In the genomic region with DNA sequence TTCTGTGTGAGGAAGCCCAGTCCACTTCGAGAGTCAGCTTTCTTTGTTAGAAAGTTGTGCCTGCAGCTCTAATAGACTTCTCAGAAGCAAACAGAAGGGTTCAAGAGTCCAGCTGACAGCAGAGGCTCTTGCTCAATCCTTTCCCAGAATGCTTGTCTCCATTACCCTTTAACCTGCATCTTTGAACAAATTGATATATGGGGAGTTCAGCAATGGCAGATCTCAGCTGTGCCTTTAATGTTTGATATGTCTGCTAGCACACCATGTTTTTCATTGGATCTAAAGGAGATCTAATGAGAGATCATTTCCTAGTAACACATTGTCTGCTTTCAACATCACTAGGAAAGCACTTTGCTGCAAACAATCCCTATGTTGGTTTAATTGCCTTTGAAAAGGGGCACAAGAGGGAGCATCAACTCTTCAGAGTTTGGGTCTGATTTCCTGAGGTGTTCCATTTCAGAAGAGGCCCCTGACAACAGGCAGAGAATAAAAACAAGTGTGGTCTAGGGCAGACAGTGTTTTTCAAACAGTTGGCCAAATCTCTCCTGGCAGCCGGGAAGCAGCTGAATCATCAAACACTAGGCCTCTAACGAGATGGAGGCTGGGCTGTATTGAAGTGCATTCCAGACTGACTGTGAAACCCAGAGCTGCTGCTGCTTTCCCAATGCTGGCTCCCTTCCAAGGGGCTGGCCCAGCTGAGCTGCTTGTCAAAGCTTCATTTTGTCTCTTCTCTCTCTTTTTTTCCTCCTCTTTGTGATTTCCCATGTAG, we compare ENCODE assay signal across 1 cellular context.
TF ChIP-seq lines count a peak whose summit lies in the region.

No MANE protein-coding gene starts in this region.

TF ChIP-seq in HepG2, 621 proteins besides CTCF, POLR2A, EP300 and RAD21 (continues in another document):
- no peak for TF ChIP-seq ZNF501 (CRISPR knock-in tag; IDR thresholded peaks at IDR 0.05)
- TF ChIP-seq, protein P1, sequence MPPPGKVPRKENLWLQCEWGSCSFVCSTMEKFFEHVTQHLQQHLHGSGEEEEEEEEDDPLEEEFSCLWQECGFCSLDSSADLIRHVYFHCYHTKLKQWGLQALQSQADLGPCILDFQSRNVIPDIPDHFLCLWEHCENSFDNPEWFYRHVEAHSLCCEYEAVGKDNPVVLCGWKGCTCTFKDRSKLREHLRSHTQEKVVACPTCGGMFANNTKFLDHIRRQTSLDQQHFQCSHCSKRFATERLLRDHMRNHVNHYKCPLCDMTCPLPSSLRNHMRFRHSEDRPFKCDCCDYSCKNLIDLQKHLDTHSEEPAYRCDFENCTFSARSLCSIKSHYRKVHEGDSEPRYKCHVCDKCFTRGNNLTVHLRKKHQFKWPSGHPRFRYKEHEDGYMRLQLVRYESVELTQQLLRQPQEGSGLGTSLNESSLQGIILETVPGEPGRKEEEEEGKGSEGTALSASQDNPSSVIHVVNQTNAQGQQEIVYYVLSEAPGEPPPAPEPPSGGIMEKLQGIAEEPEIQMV (CRISPR knock-in tag; IDR thresholded peaks at IDR 0.05; ENCODE audit: low read depth) = no peak
- TF ChIP-seq, protein P2, sequence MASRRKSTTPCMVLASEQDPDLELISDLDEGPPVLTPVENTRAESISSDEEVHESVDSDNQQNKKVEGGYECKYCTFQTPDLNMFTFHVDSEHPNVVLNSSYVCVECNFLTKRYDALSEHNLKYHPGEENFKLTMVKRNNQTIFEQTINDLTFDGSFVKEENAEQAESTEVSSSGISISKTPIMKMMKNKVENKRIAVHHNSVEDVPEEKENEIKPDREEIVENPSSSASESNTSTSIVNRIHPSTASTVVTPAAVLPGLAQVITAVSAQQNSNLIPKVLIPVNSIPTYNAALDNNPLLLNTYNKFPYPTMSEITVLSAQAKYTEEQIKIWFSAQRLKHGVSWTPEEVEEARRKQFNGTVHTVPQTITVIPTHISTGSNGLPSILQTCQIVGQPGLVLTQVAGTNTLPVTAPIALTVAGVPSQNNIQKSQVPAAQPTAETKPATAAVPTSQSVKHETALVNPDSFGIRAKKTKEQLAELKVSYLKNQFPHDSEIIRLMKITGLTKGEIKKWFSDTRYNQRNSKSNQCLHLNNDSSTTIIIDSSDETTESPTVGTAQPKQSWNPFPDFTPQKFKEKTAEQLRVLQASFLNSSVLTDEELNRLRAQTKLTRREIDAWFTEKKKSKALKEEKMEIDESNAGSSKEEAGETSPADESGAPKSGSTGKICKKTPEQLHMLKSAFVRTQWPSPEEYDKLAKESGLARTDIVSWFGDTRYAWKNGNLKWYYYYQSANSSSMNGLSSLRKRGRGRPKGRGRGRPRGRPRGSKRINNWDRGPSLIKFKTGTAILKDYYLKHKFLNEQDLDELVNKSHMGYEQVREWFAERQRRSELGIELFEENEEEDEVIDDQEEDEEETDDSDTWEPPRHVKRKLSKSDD (CRISPR knock-in tag; IDR thresholded peaks at IDR 0.05; ENCODE audit: low read depth) = no peak
- TF ChIP-seq, protein P3, sequence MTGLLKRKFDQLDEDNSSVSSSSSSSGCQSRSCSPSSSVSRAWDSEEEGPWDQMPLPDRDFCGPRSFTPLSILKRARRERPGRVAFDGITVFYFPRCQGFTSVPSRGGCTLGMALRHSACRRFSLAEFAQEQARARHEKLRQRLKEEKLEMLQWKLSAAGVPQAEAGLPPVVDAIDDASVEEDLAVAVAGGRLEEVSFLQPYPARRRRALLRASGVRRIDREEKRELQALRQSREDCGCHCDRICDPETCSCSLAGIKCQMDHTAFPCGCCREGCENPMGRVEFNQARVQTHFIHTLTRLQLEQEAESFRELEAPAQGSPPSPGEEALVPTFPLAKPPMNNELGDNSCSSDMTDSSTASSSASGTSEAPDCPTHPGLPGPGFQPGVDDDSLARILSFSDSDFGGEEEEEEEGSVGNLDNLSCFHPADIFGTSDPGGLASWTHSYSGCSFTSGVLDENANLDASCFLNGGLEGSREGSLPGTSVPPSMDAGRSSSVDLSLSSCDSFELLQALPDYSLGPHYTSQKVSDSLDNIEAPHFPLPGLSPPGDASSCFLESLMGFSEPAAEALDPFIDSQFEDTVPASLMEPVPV (CRISPR knock-in tag; IDR thresholded peaks at IDR 0.05) = no peak
- TF ChIP-seq, protein P4, sequence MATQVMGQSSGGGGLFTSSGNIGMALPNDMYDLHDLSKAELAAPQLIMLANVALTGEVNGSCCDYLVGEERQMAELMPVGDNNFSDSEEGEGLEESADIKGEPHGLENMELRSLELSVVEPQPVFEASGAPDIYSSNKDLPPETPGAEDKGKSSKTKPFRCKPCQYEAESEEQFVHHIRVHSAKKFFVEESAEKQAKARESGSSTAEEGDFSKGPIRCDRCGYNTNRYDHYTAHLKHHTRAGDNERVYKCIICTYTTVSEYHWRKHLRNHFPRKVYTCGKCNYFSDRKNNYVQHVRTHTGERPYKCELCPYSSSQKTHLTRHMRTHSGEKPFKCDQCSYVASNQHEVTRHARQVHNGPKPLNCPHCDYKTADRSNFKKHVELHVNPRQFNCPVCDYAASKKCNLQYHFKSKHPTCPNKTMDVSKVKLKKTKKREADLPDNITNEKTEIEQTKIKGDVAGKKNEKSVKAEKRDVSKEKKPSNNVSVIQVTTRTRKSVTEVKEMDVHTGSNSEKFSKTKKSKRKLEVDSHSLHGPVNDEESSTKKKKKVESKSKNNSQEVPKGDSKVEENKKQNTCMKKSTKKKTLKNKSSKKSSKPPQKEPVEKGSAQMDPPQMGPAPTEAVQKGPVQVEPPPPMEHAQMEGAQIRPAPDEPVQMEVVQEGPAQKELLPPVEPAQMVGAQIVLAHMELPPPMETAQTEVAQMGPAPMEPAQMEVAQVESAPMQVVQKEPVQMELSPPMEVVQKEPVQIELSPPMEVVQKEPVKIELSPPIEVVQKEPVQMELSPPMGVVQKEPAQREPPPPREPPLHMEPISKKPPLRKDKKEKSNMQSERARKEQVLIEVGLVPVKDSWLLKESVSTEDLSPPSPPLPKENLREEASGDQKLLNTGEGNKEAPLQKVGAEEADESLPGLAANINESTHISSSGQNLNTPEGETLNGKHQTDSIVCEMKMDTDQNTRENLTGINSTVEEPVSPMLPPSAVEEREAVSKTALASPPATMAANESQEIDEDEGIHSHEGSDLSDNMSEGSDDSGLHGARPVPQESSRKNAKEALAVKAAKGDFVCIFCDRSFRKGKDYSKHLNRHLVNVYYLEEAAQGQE (IDR thresholded peaks at IDR 0.05; ENCODE audit: borderline replicate concordance in 1 of 2, low read depth in 1 of 2, low read length in 2 of 2) = no peak
- TF ChIP-seq, protein P5, sequence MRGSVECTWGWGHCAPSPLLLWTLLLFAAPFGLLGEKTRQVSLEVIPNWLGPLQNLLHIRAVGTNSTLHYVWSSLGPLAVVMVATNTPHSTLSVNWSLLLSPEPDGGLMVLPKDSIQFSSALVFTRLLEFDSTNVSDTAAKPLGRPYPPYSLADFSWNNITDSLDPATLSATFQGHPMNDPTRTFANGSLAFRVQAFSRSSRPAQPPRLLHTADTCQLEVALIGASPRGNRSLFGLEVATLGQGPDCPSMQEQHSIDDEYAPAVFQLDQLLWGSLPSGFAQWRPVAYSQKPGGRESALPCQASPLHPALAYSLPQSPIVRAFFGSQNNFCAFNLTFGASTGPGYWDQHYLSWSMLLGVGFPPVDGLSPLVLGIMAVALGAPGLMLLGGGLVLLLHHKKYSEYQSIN (CRISPR knock-in tag; IDR thresholded peaks at IDR 0.05; ENCODE audit: borderline replicate concordance) = no peak
- peak; percentile 60; the same call in 1 of the 2 replicates for TF ChIP-seq ZMYM4 (CRISPR knock-in tag; IDR thresholded peaks at IDR 0.05)
- peak; percentile 80 for TF ChIP-seq TBL1XR1 (IDR thresholded peaks at IDR 0.05; ENCODE audit: borderline replicate concordance, low read length, partially characterized antibody)
- TF ChIP-seq, protein P6, sequence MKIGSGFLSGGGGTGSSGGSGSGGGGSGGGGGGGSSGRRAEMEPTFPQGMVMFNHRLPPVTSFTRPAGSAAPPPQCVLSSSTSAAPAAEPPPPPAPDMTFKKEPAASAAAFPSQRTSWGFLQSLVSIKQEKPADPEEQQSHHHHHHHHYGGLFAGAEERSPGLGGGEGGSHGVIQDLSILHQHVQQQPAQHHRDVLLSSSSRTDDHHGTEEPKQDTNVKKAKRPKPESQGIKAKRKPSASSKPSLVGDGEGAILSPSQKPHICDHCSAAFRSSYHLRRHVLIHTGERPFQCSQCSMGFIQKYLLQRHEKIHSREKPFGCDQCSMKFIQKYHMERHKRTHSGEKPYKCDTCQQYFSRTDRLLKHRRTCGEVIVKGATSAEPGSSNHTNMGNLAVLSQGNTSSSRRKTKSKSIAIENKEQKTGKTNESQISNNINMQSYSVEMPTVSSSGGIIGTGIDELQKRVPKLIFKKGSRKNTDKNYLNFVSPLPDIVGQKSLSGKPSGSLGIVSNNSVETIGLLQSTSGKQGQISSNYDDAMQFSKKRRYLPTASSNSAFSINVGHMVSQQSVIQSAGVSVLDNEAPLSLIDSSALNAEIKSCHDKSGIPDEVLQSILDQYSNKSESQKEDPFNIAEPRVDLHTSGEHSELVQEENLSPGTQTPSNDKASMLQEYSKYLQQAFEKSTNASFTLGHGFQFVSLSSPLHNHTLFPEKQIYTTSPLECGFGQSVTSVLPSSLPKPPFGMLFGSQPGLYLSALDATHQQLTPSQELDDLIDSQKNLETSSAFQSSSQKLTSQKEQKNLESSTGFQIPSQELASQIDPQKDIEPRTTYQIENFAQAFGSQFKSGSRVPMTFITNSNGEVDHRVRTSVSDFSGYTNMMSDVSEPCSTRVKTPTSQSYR (CRISPR knock-in tag; IDR thresholded peaks at IDR 0.05; ENCODE audit: borderline replicate concordance) = peak; percentile 13; the same call in 1 of the 2 replicates
- no peak for TF ChIP-seq ZSCAN31 (CRISPR knock-in tag; IDR thresholded peaks at IDR 0.05; ENCODE audit: low read depth)
- TF ChIP-seq SOX6 (IDR thresholded peaks at IDR 0.05) = no peak
- peak; percentile 80 for TF ChIP-seq SOX6 (CRISPR knock-in tag; IDR thresholded peaks at IDR 0.05)
- TF ChIP-seq, protein P7, sequence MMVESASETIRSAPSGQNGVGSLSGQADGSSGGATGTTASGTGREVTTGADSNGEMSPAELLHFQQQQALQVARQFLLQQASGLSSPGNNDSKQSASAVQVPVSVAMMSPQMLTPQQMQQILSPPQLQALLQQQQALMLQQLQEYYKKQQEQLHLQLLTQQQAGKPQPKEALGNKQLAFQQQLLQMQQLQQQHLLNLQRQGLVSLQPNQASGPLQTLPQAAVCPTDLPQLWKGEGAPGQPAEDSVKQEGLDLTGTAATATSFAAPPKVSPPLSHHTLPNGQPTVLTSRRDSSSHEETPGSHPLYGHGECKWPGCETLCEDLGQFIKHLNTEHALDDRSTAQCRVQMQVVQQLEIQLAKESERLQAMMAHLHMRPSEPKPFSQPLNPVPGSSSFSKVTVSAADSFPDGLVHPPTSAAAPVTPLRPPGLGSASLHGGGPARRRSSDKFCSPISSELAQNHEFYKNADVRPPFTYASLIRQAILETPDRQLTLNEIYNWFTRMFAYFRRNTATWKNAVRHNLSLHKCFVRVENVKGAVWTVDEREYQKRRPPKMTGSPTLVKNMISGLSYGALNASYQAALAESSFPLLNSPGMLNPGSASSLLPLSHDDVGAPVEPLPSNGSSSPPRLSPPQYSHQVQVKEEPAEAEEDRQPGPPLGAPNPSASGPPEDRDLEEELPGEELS (CRISPR knock-in tag; IDR thresholded peaks at IDR 0.05) = peak; percentile 58; the same call in 1 of the 2 replicates
- TF ChIP-seq ZNF780A (CRISPR knock-in tag; IDR thresholded peaks at IDR 0.05) = no peak
- no peak for TF ChIP-seq FOXC1 (CRISPR knock-in tag; IDR thresholded peaks at IDR 0.05; ENCODE audit: borderline replicate concordance)
- peak; percentile 85 for TF ChIP-seq RARA (CRISPR knock-in tag; IDR thresholded peaks at IDR 0.05)
- TF ChIP-seq SSRP1 (CRISPR knock-in tag; IDR thresholded peaks at IDR 0.05) = 0 out of 2 replicates have a peak, but pooled peaks have one; percentile 47
- TF ChIP-seq FOXK1 (CRISPR knock-in tag; IDR thresholded peaks at IDR 0.05; ENCODE audit: borderline replicate concordance, low read depth) = peak; percentile 36; the same call in 1 of the 2 replicates
- TF ChIP-seq CHD2 (IDR thresholded peaks at IDR 0.05; ENCODE audit: low read depth, low read length) = no peak
- no peak for TF ChIP-seq TP53 (CRISPR knock-in tag; conservative IDR thresholded peaks at IDR 0.05)
- no peak for TF ChIP-seq ZNF24 (IDR thresholded peaks at IDR 0.05)
- TF ChIP-seq, protein P8, sequence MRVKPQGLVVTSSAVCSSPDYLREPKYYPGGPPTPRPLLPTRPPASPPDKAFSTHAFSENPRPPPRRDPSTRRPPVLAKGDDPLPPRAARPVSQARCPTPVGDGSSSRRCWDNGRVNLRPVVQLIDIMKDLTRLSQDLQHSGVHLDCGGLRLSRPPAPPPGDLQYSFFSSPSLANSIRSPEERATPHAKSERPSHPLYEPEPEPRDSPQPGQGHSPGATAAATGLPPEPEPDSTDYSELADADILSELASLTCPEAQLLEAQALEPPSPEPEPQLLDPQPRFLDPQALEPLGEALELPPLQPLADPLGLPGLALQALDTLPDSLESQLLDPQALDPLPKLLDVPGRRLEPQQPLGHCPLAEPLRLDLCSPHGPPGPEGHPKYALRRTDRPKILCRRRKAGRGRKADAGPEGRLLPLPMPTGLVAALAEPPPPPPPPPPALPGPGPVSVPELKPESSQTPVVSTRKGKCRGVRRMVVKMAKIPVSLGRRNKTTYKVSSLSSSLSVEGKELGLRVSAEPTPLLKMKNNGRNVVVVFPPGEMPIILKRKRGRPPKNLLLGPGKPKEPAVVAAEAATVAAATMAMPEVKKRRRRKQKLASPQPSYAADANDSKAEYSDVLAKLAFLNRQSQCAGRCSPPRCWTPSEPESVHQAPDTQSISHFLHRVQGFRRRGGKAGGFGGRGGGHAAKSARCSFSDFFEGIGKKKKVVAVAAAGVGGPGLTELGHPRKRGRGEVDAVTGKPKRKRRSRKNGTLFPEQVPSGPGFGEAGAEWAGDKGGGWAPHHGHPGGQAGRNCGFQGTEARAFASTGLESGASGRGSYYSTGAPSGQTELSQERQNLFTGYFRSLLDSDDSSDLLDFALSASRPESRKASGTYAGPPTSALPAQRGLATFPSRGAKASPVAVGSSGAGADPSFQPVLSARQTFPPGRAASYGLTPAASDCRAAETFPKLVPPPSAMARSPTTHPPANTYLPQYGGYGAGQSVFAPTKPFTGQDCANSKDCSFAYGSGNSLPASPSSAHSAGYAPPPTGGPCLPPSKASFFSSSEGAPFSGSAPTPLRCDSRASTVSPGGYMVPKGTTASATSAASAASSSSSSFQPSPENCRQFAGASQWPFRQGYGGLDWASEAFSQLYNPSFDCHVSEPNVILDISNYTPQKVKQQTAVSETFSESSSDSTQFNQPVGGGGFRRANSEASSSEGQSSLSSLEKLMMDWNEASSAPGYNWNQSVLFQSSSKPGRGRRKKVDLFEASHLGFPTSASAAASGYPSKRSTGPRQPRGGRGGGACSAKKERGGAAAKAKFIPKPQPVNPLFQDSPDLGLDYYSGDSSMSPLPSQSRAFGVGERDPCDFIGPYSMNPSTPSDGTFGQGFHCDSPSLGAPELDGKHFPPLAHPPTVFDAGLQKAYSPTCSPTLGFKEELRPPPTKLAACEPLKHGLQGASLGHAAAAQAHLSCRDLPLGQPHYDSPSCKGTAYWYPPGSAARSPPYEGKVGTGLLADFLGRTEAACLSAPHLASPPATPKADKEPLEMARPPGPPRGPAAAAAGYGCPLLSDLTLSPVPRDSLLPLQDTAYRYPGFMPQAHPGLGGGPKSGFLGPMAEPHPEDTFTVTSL (CRISPR knock-in tag; IDR thresholded peaks at IDR 0.05; ENCODE audit: borderline replicate concordance) = 0 out of 2 replicates have a peak, but pooled peaks have one; percentile 26
- peak; percentile 36; the same call in 1 of the 2 replicates for TF ChIP-seq RXRA (CRISPR knock-in tag; IDR thresholded peaks at IDR 0.05)
- TF ChIP-seq MIER2 (CRISPR knock-in tag; IDR thresholded peaks at IDR 0.05) = no peak
- no peak for TF ChIP-seq ZSCAN30 (CRISPR knock-in tag; IDR thresholded peaks at IDR 0.05)
- peak; percentile 86 for TF ChIP-seq ZNF143 (CRISPR knock-in tag; IDR thresholded peaks at IDR 0.05)
